ENCODE assay signal across 12 cellular contexts in the genomic region with DNA sequence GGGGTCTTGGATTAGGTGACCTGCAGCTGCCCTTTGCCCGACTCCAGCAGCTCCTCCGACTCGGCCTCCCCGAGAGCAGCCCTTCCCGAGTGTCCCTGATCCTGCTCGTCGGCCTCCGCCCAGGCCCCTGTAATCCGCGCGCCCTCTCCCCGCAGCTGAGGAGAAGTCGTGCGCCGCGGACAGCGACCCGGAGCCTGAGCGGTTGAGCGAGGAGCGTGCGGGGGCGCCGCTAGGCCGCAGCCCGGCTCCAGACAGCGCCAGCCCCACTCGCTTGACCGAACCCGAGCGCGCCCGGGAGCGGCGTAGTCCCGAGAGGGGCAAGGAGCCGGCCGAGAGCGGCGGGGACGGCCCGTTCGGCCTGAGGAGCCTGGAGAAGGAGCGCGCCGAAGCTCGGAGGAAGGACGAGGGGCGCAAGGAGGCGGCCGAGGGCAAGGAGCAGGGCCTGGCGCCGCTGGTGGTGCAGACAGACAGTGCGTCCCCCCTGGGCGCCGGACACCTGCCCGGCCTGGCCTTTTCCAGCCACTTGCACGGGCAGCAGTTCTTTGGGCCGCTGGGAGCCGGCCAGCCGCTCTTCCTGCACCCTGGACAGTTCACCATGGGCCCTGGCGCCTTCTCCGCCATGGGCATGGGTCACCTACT. TPM values are rescaled to one million over a fixed set of nuclear protein-coding genes. Genes with fewer than 3 reads are reported as not detected.
DNase-seq lines count a peak whose midpoint lies in the region; ATAC-seq and TF ChIP-seq lines count a peak whose summit lies in the region.
"Had no signal": no experiment of that assay in that cellular context is flagged by ENCODE, and none has a peak within 500 bp of the region (broad histone marks: within the 10 kb centered on the region; RNA-seq: fewer than 3 reads in every experiment).

No MANE protein-coding gene starts in this region.

- no peaks in the 10 kb centered on the region for H3K79me1 ChIP-seq in mesenchymal stem cell (replicated peaks; ENCODE audit: low read length, poor library complexity, severe bottlenecking)

- DNase-seq in activated CD8-positive, alpha-beta memory T cell treated with anti-CD3 and anti-CD28 coated beads, Interleukin-2, amount 50 U/mL, for 4 hours = peak; percentile 11
- no peak for DNase-seq in activated CD8-positive, alpha-beta memory T cell treated with anti-CD3 and anti-CD28 coated beads, Interleukin-2, amount 10 ng/mL, durations not matched to agents 7 days and 5 days
- no peak for DNase-seq in mesenchymal stem cell
- DNase-seq in tibial artery = peak in 1 of 2 donors; percentile 70
- no peak for DNase-seq in CD1c-positive myeloid dendritic cell (ENCODE audit: extremely low spot score)
- no peak for DNase-seq in HCEC 1CT
- no peak for DNase-seq in NCI-H2107 (lab: John Stamatoyannopoulos, UW)
- DNase-seq: dermis blood vessel endothelial cell, NCI-H187 had no signal

- H2AK5ac ChIP-seq in mesenchymal stem cell (ENCODE audit: low read length, severe bottlenecking) = no peak overlapping the region

- no peak overlapping the region for H3K27ac Mint-ChIP-seq in activated CD8-positive, alpha-beta memory T cell treated with anti-CD3 and anti-CD28 coated beads, Interleukin-2, amount 10 ng/mL, durations not matched to agents 7 days and 5 days

- H2BK5ac ChIP-seq in mesenchymal stem cell (ENCODE audit: low read depth, low read length, poor library complexity, severe bottlenecking) = no peak overlapping the region

- H3K9me3 Mint-ChIP-seq in activated CD8-positive, alpha-beta memory T cell treated with anti-CD3 and anti-CD28 coated beads, Interleukin-2, amount 10 ng/mL, durations not matched to agents 7 days and 5 days (ENCODE audit: low read depth) = no peaks in the 10 kb centered on the region

- H3K4me2 ChIP-seq in mesenchymal stem cell (ENCODE audit: low read length, poor library complexity, severe bottlenecking) = peak overlapping the region; percentile 52

- H3K4me1 ChIP-seq in duodenal mucosa (ENCODE audit: control insufficient read depth in 1 of 2, insufficient read depth in 2 of 2, low read length in 2 of 2) (peaks cover 0 to 10% of the 10 kb centered on the region in 2 donors), mesenchymal stem cell (ENCODE audit: control insufficient read depth, insufficient read depth, low read depth, low read length) (peaks cover 33% of the 10 kb centered on the region), tibial artery (peaks cover 0 to 81% (median 61%) of the 10 kb centered on the region in 4 donors)

- CTCF ChIA-PET in activated CD8-positive, alpha-beta memory T cell treated with anti-CD3 and anti-CD28 coated beads, Interleukin-2, amount 10 ng/mL, durations not matched to agents 7 days and 5 days (lab: Charles Lee) = interaction anchor here (1.6 kb wide), 1 partner anchor 434 kb away, joined by 4 read pairs; no protein-coding TSS in a partner anchor

- no peak for ATAC-seq in activated CD8-positive, alpha-beta memory T cell treated with anti-CD3 and anti-CD28 coated beads, Interleukin-2, amount 10 ng/mL, durations not matched to agents 7 days and 5 days

- peak overlapping the region in 1 of 2 experiments; percentile 73 for H3K23ac ChIP-seq in mesenchymal stem cell (ENCODE audit: low read length in 2 of 2)

- H3K9ac ChIP-seq in duodenal mucosa (ENCODE audit: low read depth in 1 of 2, low read length in 2 of 2) (no peak overlapping the region), mesenchymal stem cell (ENCODE audit: low read length) (no peak overlapping the region)

- H3K27ac ChIP-seq in duodenal mucosa (ENCODE audit: low read depth, low read length) = peak overlapping the region; percentile 70
- H3K27ac ChIP-seq in mesenchymal stem cell (ENCODE audit: low read length, poor library complexity, severe bottlenecking) = no peak overlapping the region
- peak overlapping the region; percentile 98 for H3K27ac ChIP-seq in tibial artery

- H2AFZ ChIP-seq in mesenchymal stem cell (ENCODE audit: low read depth, low read length) = no peak overlapping the region

- peak overlapping the region in 1 of 2 experiments; percentile 9 for H3K14ac ChIP-seq in mesenchymal stem cell (ENCODE audit: low read length in 2 of 2)

- peaks cover 80% of the 10 kb centered on the region for H3K27me3 Mint-ChIP-seq in activated CD8-positive, alpha-beta memory T cell treated with anti-CD3 and anti-CD28 coated beads, Interleukin-2, amount 10 ng/mL, durations not matched to agents 7 days and 5 days

- H2BK12ac ChIP-seq in mesenchymal stem cell (ENCODE audit: low read length in 2 of 2) = peak overlapping the region in 1 of 2 experiments; percentile 49

- no peaks in the 10 kb centered on the region for H3K36me3 Mint-ChIP-seq in activated CD8-positive, alpha-beta memory T cell treated with anti-CD3 and anti-CD28 coated beads, Interleukin-2, amount 10 ng/mL, durations not matched to agents 7 days and 5 days

- intact Hi-C loops in tibial artery (cut with DNase I; ENCODE audit: low total_unique reads) = loop anchor here (5.0 kb wide), 1 partner anchor 403 kb away; no protein-coding TSS in a partner anchor

- H3K27me3 ChIP-seq in duodenal mucosa (ENCODE audit: control insufficient read depth in 1 of 2, insufficient read depth in 2 of 2, low read length in 2 of 2) (peaks cover 74 to 83% of the 10 kb centered on the region in 2 donors), mesenchymal stem cell (ENCODE audit: control insufficient read depth in 1 of 2, insufficient read depth in 1 of 2, low read length in 2 of 2) (peaks cover 0 to 83% of the 10 kb centered on the region in 2 experiments), tibial artery (peaks cover 0 to 2% of the 10 kb centered on the region in 2 donors)

- peak overlapping the region; percentile 15 to 46 for H3K4me3 ChIP-seq in duodenal mucosa (ENCODE audit: low read depth in 1 of 2, low read length in 2 of 2)
- no peak overlapping the region for H3K4me3 ChIP-seq in mesenchymal stem cell (ENCODE audit: insufficient read depth in 1 of 2, low read depth in 1 of 2, low read length in 2 of 2)
- peak overlapping the region; percentile 77 to 86 for H3K4me3 ChIP-seq in tibial artery

- peak overlapping the region; percentile 45 for H4K8ac ChIP-seq in mesenchymal stem cell (ENCODE audit: low read length)

- H3K4me1 Mint-ChIP-seq in activated CD8-positive, alpha-beta memory T cell treated with anti-CD3 and anti-CD28 coated beads, Interleukin-2, amount 10 ng/mL, durations not matched to agents 7 days and 5 days = peaks cover 29% of the 10 kb centered on the region

- H2BK120ac ChIP-seq in mesenchymal stem cell (ENCODE audit: low read depth, low read length) = no peak overlapping the region

- H4K91ac ChIP-seq in mesenchymal stem cell (ENCODE audit: low read length) = no peak overlapping the region

- H3K9me3 ChIP-seq in duodenal mucosa (ENCODE audit: control insufficient read depth in 1 of 2, low read length in 2 of 2) = no peaks in the 10 kb centered on the region
- H3K9me3 ChIP-seq in mesenchymal stem cell (ENCODE audit: control insufficient read depth, low read length) = no peaks in the 10 kb centered on the region
- H3K9me3 ChIP-seq in tibial artery = no peaks in the 10 kb centered on the region

- H2BK15ac ChIP-seq in mesenchymal stem cell (ENCODE audit: low read depth, poor library complexity, severe bottlenecking) = no peak overlapping the region

- peak overlapping the region in 1 of 2 experiments; percentile 48 for H3K18ac ChIP-seq in mesenchymal stem cell (ENCODE audit: low read depth in 1 of 2, low read length in 2 of 2)

- H3K36me3 ChIP-seq in duodenal mucosa (ENCODE audit: control insufficient read depth in 1 of 2, insufficient read depth in 2 of 2, low read length in 2 of 2) = no peaks in the 10 kb centered on the region
- H3K36me3 ChIP-seq in mesenchymal stem cell (ENCODE audit: control insufficient read depth in 1 of 2, insufficient read depth in 2 of 2, low read depth in 1 of 2, low read length in 2 of 2) = peaks cover 2 to 54% of the 10 kb centered on the region in 2 experiments
- peaks cover 28 to 53% (median 44%) of the 10 kb centered on the region in 3 donors for H3K36me3 ChIP-seq in tibial artery

- no peak for TF ChIP-seq CTCF in tibial artery (IDR thresholded peaks at IDR 0.05)

- no peak overlapping the region for H3K4me3 Mint-ChIP-seq in activated CD8-positive, alpha-beta memory T cell treated with anti-CD3 and anti-CD28 coated beads, Interleukin-2, amount 10 ng/mL, durations not matched to agents 7 days and 5 days

- H3K4ac ChIP-seq in mesenchymal stem cell (ENCODE audit: low read depth in 1 of 2, low read length in 2 of 2) = no peak overlapping the region

- 60% methylated on average over 63 of the region's 63 CpGs for WGBS in mesenchymal stem cell

RNA-seq across cellular contexts. Expression of gene TBX2, which starts 5.5 kb away (rescaled TPM):
- total RNA-seq in activated CD8-positive, alpha-beta memory T cell treated with anti-CD3 and anti-CD28 coated beads, Interleukin-2, amount 10 ng/mL, durations not matched to agents 7 days and 5 days = not detected
- polyA plus RNA-seq in mesenchymal stem cell (2013, experiment 1 of 2) = 118 TPM
- polyA plus RNA-seq in mesenchymal stem cell (2013, experiment 2 of 2) = 123 TPM

RNA-seq across cellular contexts. Expression of gene TBX4, which starts 47.1 kb away (rescaled TPM):
- total RNA-seq in activated CD8-positive, alpha-beta memory T cell treated with anti-CD3 and anti-CD28 coated beads, Interleukin-2, amount 10 ng/mL, durations not matched to agents 7 days and 5 days = not detected
- polyA plus RNA-seq in mesenchymal stem cell (2013, experiment 1 of 2) = not detected
- not detected for polyA plus RNA-seq in mesenchymal stem cell (2013, experiment 2 of 2)
- total RNA-seq: dermis blood vessel endothelial cell, liver, ureter had no signal
- polyA plus RNA-seq: liver had no signal

Comparison
In these comparisons a context has a peak if more than half of its experiments do, and no peak if none do; other contexts are left out.
1. H3K4me3 ChIP-seq: peak in duodenal mucosa (2 of 2) and tibial artery (2 of 2); none in mesenchymal stem cell (0 of 2).